1 cellular context compared by ENCODE assay signal in genomic region chr6:34300332-34300751, GRCh38.
TF ChIP-seq lines count a peak whose summit lies in the region.

No MANE protein-coding gene starts in this region.

TF ChIP-seq in HepG2, 621 proteins besides CTCF, POLR2A, EP300 and RAD21 (continued from another document):
- TF ChIP-seq HNF1B (CRISPR knock-in tag; IDR thresholded peaks at IDR 0.05) (no peak), ZNF496 (CRISPR knock-in tag; IDR thresholded peaks at IDR 0.05; ENCODE audit: insufficient replicate concordance) (no peak), KLF12 (CRISPR knock-in tag; IDR thresholded peaks at IDR 0.05; ENCODE audit: borderline replicate concordance) (no peak), HOMEZ (CRISPR knock-in tag; IDR thresholded peaks at IDR 0.05; ENCODE audit: low read depth) (no peak), ZNF841 (CRISPR knock-in tag; IDR thresholded peaks at IDR 0.05; ENCODE audit: borderline replicate concordance) (no peak), CCDC6 (CRISPR knock-in tag; IDR thresholded peaks at IDR 0.05) (no peak), BRF2 (CRISPR knock-in tag; IDR thresholded peaks at IDR 0.05) (no peak), ZBTB33 (CRISPR knock-in tag; IDR thresholded peaks at IDR 0.05) (no peak), ZBTB21 (CRISPR knock-in tag; IDR thresholded peaks at IDR 0.05) (no peak), MAFK (conservative IDR thresholded peaks at IDR 0.05 in 1 of 2, IDR thresholded peaks at IDR 0.05 in 1 of 2; ENCODE audit: low read length in 2 of 2) (no peak), STAG1 (CRISPR knock-in tag; IDR thresholded peaks at IDR 0.05) (no peak), SIX4 (CRISPR knock-in tag; IDR thresholded peaks at IDR 0.05) (no peak), PRDM15 (CRISPR knock-in tag; IDR thresholded peaks at IDR 0.05) (no peak), SMC3 (IDR thresholded peaks at IDR 0.05; ENCODE audit: low read length) (no peak), MED8 (CRISPR knock-in tag; IDR thresholded peaks at IDR 0.05; ENCODE audit: insufficient replicate concordance) (no peak), ZMAT5 (CRISPR knock-in tag; IDR thresholded peaks at IDR 0.05; ENCODE audit: borderline replicate concordance, low read depth) (no peak), ZNF781 (CRISPR knock-in tag; IDR thresholded peaks at IDR 0.05; ENCODE audit: borderline replicate concordance, not compliant biosample characterization) (no peak), ZNF747 (CRISPR knock-in tag; IDR thresholded peaks at IDR 0.05; ENCODE audit: borderline replicate concordance) (no peak)
